In genomic region chr2:100702444-100703134, GRCh38 we compare ENCODE assay signal across 24 cellular contexts.
"Had no signal": no experiment of that assay in that cellular context is flagged by ENCODE, and none has a peak within 500 bp of the region (broad histone marks: within the 10 kb centered on the region; RNA-seq: fewer than 3 reads in every experiment).

No MANE protein-coding gene starts in this region.

- H3K4me3 Mint-ChIP-seq: activated CD4-positive, alpha-beta memory T cell treated with anti-CD3 and anti-CD28 coated beads, Interleukin-2, amount 10 ng/mL, durations not matched to agents 7 days and 5 days; activated CD4-positive, alpha-beta T cell treated with anti-CD3 and anti-CD28 coated beads for 36 hours; activated naive CD8-positive, alpha-beta T cell treated with anti-CD3 and anti-CD28 coated beads, Interleukin-2, amount 10 ng/mL, durations not matched to agents 7 days and 5 days; T-cell had no signal

- DNase-seq: activated CD4-positive, alpha-beta memory T cell treated with anti-CD3 and anti-CD28 coated beads, Interleukin-2, amount 10 ng/mL, durations not matched to agents 7 days and 5 days; activated CD4-positive, alpha-beta T cell treated with anti-CD3 and anti-CD28 coated beads for 36 hours; activated CD4-positive, alpha-beta T cell treated with anti-CD3 and anti-CD28 coated beads, Interleukin-2, amount 50 U/mL, for 1 hour; activated CD8-positive, alpha-beta memory T cell treated with anti-CD3 and anti-CD28 coated beads, Interleukin-2, amount 50 U/mL, for 48 hours; activated naive CD4-positive, alpha-beta T cell treated with anti-CD3 and anti-CD28 coated beads, Interleukin-2, amount 50 U/mL, for 16 hours; activated naive CD8-positive, alpha-beta T cell treated with anti-CD3 and anti-CD28 coated beads, Interleukin-2, amount 10 ng/mL, durations not matched to agents 7 days and 5 days; activated T-cell treated with anti-CD3 and anti-CD28 coated beads, Interleukin-2, amount 50 U/mL, for 1 hour; adrenal gland; caudate nucleus; MM.1S; NCI-H1105 treated with DMSO at 0.1 percent for 48 hours; NCI-H1436 treated with DMSO at 0.1 percent for 48 hours; NCI-H187; NCI-H2081; NCI-H2171 treated with DMSO at 0.1 percent for 48 hours; NCI-H226; NCI-H510A; NCI-H526 treated with DMSO at 0.1 percent for 48 hours; NCI-H82; T-cell had no signal

- H3K36me3 Mint-ChIP-seq: activated naive CD8-positive, alpha-beta T cell treated with anti-CD3 and anti-CD28 coated beads, Interleukin-2, amount 10 ng/mL, durations not matched to agents 7 days and 5 days; T-cell had no signal

- H3K4me1 ChIP-seq: adrenal gland, breast epithelium had no signal

- H3K4me1 Mint-ChIP-seq: activated naive CD8-positive, alpha-beta T cell treated with anti-CD3 and anti-CD28 coated beads, Interleukin-2, amount 10 ng/mL, durations not matched to agents 7 days and 5 days had no signal

- H3K36me3 ChIP-seq: adrenal gland, breast epithelium had no signal

- H3K27me3 ChIP-seq: adrenal gland, breast epithelium had no signal

- H3K9me3 ChIP-seq: breast epithelium had no signal

- H3K27ac ChIP-seq: adrenal gland, breast epithelium, SK-N-MC, VCaP had no signal

- H3K27me3 Mint-ChIP-seq: activated CD4-positive, alpha-beta memory T cell treated with anti-CD3 and anti-CD28 coated beads, Interleukin-2, amount 10 ng/mL, durations not matched to agents 7 days and 5 days; activated CD4-positive, alpha-beta T cell treated with anti-CD3 and anti-CD28 coated beads for 36 hours; activated naive CD8-positive, alpha-beta T cell treated with anti-CD3 and anti-CD28 coated beads, Interleukin-2, amount 10 ng/mL, durations not matched to agents 7 days and 5 days had no signal

- ATAC-seq: Right ventricle myocardium inferior had no signal

- H3K4me3 ChIP-seq: adrenal gland, breast epithelium, SK-N-MC had no signal

- H3K9me3 Mint-ChIP-seq: activated CD4-positive, alpha-beta memory T cell treated with anti-CD3 and anti-CD28 coated beads, Interleukin-2, amount 10 ng/mL, durations not matched to agents 7 days and 5 days had no signal

- H3K27ac Mint-ChIP-seq: activated CD4-positive, alpha-beta memory T cell treated with anti-CD3 and anti-CD28 coated beads, Interleukin-2, amount 10 ng/mL, durations not matched to agents 7 days and 5 days; activated CD4-positive, alpha-beta T cell treated with anti-CD3 and anti-CD28 coated beads for 36 hours; activated naive CD8-positive, alpha-beta T cell treated with anti-CD3 and anti-CD28 coated beads, Interleukin-2, amount 10 ng/mL, durations not matched to agents 7 days and 5 days had no signal
